In genomic region chr10:86346169-86346793, GRCh38 we compare ENCODE assay signal across 16 cellular contexts. TPM values are rescaled to one million over a fixed set of nuclear protein-coding genes. Genes with fewer than 3 reads are reported as not detected.
A peak's percentile ranks its signal among the peaks of the same experiment; 100 is the strongest.
DNase-seq lines count a peak whose midpoint lies in the region; ATAC-seq, FAIRE-seq and TF ChIP-seq lines count a peak whose summit lies in the region.
"Had no signal": no experiment of that assay in that cellular context is flagged by ENCODE, and none has a peak within 500 bp of the region (broad histone marks: within the 10 kb centered on the region; RNA-seq: fewer than 3 reads in every experiment).

No MANE protein-coding gene starts in this region.

- peaks cover 27% of the 10 kb centered on the region for H3K4me1 ChIP-seq in A549
- H3K4me1 ChIP-seq in osteoblast (ENCODE audit: insufficient read depth, low read length): no peaks in the 10 kb centered on the region
- peaks cover 6 to 19% (median 8%) of the 10 kb centered on the region in 4 donors for H3K4me1 ChIP-seq in stomach
- H3K4me1 ChIP-seq: right lobe of liver had no signal

- POLR2A ChIA-PET in A549 (lab: Yijun Ruan, JAX): interaction anchor here (1.2 kb wide), 1 partner anchor 16 kb away, joined by 3 read pairs; no protein-coding TSS in a partner anchor

- no peaks in the 10 kb centered on the region for H4K20me1 ChIP-seq in osteoblast (ENCODE audit: insufficient read depth, low read length)

- intact Hi-C loops in stomach (cut with DNase I; ENCODE audit: low total_unique reads): no loop called here

- H3K9me3 Mint-ChIP-seq in brain: peaks cover 0 to 2% (median 0%) of the 10 kb centered on the region in 5 experiments
- H3K9me3 Mint-ChIP-seq: activated CD4-positive, alpha-beta memory T cell treated with anti-CD3 and anti-CD28 coated beads for 36 hours; activated T-cell treated with anti-CD3 and anti-CD28 coated beads, Interleukin-2, amount 50 U/mL, for 4 hours had no signal

- H2AFZ ChIP-seq in osteoblast (ENCODE audit: low read length): no peak overlapping the region

- no peak overlapping the region for H3K4me3 Mint-ChIP-seq in brain
- H3K4me3 Mint-ChIP-seq: activated CD4-positive, alpha-beta memory T cell treated with anti-CD3 and anti-CD28 coated beads for 36 hours; activated T-cell treated with anti-CD3 and anti-CD28 coated beads, Interleukin-2, amount 50 U/mL, for 4 hours had no signal

- no peak for TF ChIP-seq CTCF in A549 (IDR thresholded peaks at IDR 0.05)
- TF ChIP-seq CTCF in brain (conservative IDR thresholded peaks at IDR 0.05): no peak
- TF ChIP-seq CTCF in osteoblast (IDR thresholded peaks at IDR 0.05; ENCODE audit: extremely low read depth, low read depth, low read length): no peak
- TF ChIP-seq CTCF in stomach (IDR thresholded peaks at IDR 0.05): no peak

- H3K27ac Mint-ChIP-seq in brain: peak overlapping the region in 3 of 5 experiments; percentile 27 to 78 (median 33)
- H3K27ac Mint-ChIP-seq: activated CD4-positive, alpha-beta memory T cell treated with anti-CD3 and anti-CD28 coated beads for 36 hours had no signal

- H3K4me3 ChIP-seq in A549 (no peak overlapping the region), osteoblast (ENCODE audit: insufficient read depth, low read length) (no peak overlapping the region), stomach (no peak overlapping the region)
- H3K4me3 ChIP-seq: GM12878, right lobe of liver had no signal

- H3K4me2 ChIP-seq in A549: peak overlapping the region; percentile 69
- H3K4me2 ChIP-seq in osteoblast (ENCODE audit: insufficient read depth, low read length): no peak overlapping the region

- peaks cover 5% of the 10 kb centered on the region for H3K27me3 Mint-ChIP-seq in brain

- no peaks in the 10 kb centered on the region for H3K79me2 ChIP-seq in osteoblast (ENCODE audit: insufficient read depth, low read length)

- H3K36me3 ChIP-seq in osteoblast (ENCODE audit: insufficient read depth, low read length) (no peaks in the 10 kb centered on the region), stomach (no peaks in the 10 kb centered on the region)
- H3K36me3 ChIP-seq: right lobe of liver had no signal

- DNase-seq in A549 (ENCODE audit: low read depth in 1 of 2, low spot score in 1 of 2) (no peak), ELF-1 (ENCODE audit: low read depth, low spot score) (peak; percentile 64), osteoblast (ENCODE audit: insufficient read length, low spot score, missing footprints) (peak; percentile 70), kidney glomerular epithelial cell (lab: John Stamatoyannopoulos, UW) (no peak), pons (ENCODE audit: low spot score) (no peak), stomach (no peak)
- DNase-seq in activated naive CD4-positive, alpha-beta T cell treated with anti-CD3 and anti-CD28 coated beads, Interleukin-2, amount 50 U/mL, for 16 hours: no peak
- DNase-seq: activated CD4-positive, alpha-beta memory T cell treated with anti-CD3 and anti-CD28 coated beads for 36 hours; activated T-cell treated with anti-CD3 and anti-CD28 coated beads, Interleukin-2, amount 50 U/mL, for 4 hours; caudate nucleus; GDM1; NCI-H1930; NCI-H510A treated with DMSO at 0.1 percent for 48 hours had no signal

- 56% methylated on average over 11 of the region's 11 CpGs for WGBS in A549 (ENCODE audit: missing lambda C conversion rate)
- WGBS in stomach, 5 donors: 28 to 61% (median 34%) methylated on average over 11 of the region's 11 CpGs

- peak in 1 of 2 experiments; percentile 20; a peak in 2 of 6 replicates for ATAC-seq in A549
- ATAC-seq: activated T-cell treated with anti-CD3 and anti-CD28 coated beads, Interleukin-2, amount 50 U/mL, for 4 hours; GM12878; right lobe of liver had no signal

- CTCF ChIA-PET in A549 (lab: Yijun Ruan, JAX): interaction anchor here (0.7 to 2.3 kb wide), 5 partner anchors 9 to 84 kb away, joined by 3 to 6 read pairs (median 3); no protein-coding TSS in a partner anchor

- FAIRE-seq in A549 (lab: Jason Lieb, UNC): no peak
- FAIRE-seq: GM12878 had no signal

- no peaks in the 10 kb centered on the region for H3K36me3 Mint-ChIP-seq in brain
- H3K36me3 Mint-ChIP-seq: activated CD4-positive, alpha-beta memory T cell treated with anti-CD3 and anti-CD28 coated beads for 36 hours had no signal

- TF ChIP-seq POLR2A in A549 (IDR thresholded peaks at IDR 0.05; ENCODE audit: low read length) (no peak), stomach (IDR thresholded peaks at IDR 0.05) (no peak)

- TF ChIP-seq EP300 in A549 (IDR thresholded peaks at IDR 0.05): no peak
- no peak for TF ChIP-seq EP300 in stomach (IDR thresholded peaks at IDR 0.05)

- H3K4me1 Mint-ChIP-seq in brain: peaks cover 49% of the 10 kb centered on the region

- H3K27me3 ChIP-seq in osteoblast (ENCODE audit: insufficient read depth, low read length): no peaks in the 10 kb centered on the region
- peaks cover 0 to 7% (median 4%) of the 10 kb centered on the region in 3 donors for H3K27me3 ChIP-seq in stomach
- H3K27me3 ChIP-seq: right lobe of liver had no signal

- H3K27ac ChIP-seq in A549 (peak overlapping the region; percentile 62 to 75; a peak in 5 of 6 replicates), osteoblast (ENCODE audit: low read depth, low read length) (no peak overlapping the region), stomach (peak overlapping the region in 1 of 5 donors; percentile 10)
- H3K27ac ChIP-seq: right lobe of liver had no signal

- TF ChIP-seq RAD21 in A549 (conservative IDR thresholded peaks at IDR 0.05 in 1 of 2, IDR thresholded peaks at IDR 0.05 in 1 of 2): no peak

- no peaks in the 10 kb centered on the region for H3K9me3 ChIP-seq in A549
- H3K9me3 ChIP-seq in osteoblast (ENCODE audit: low read depth, low read length): no peaks in the 10 kb centered on the region
- no peaks in the 10 kb centered on the region for H3K9me3 ChIP-seq in stomach
- H3K9me3 ChIP-seq: right lobe of liver had no signal

TF ChIP-seq in A549, 52 proteins besides CTCF, POLR2A, EP300 and RAD21:
- TF ChIP-seq GATA3 (IDR thresholded peaks at IDR 0.05; ENCODE audit: borderline replicate concordance) (no peak), HES2 (IDR thresholded peaks at IDR 0.05) (no peak)

RNA-seq across cellular contexts. Expression of gene GRID1, which starts 20.3 kb away (rescaled TPM):
- polyA plus RNA-seq in A549 (2011; rRNA removed) (0.30 and 0.49 TPM in 2 replicates), A549 (2017; fragmentation: RNase III; extraction: RNeasy Plus Mini Kit Qiagen cat#74134 plus additional on column Dnase treatment) (0.10 to 0.14 TPM (median 0.12 TPM) in 3 replicates), brain (ENCODE audit: insufficient read depth, low read depth, low replicate concordance) (13.2 TPM), stomach (under 1 TPM; 0.31 to 0.63 (median 0.50) TPM)
- polyA plus RNA-seq in A549 (2012; cell fraction: cytosol; rRNA removed): 0.25 and 0.40 TPM in 2 replicates
- polyA plus RNA-seq in A549 (2012; cell fraction: nucleus; rRNA removed): 0.35 and 0.43 TPM in 2 replicates
- polyA minus RNA-seq in A549 (2011; rRNA and poly(A)+ RNA removed): 1.2 and 1.5 TPM in 2 replicates
- total RNA-seq in osteoblast (under 0.01 TPM in 1 of 2 replicates, not detected in the other), stomach (1 to 10 TPM in 4 of 5 donors, not detected in 1; 1.0 to 8.5 (median 1.9) TPM)
- total RNA-seq: activated CD4-positive, alpha-beta memory T cell treated with anti-CD3 and anti-CD28 coated beads for 36 hours; activated T-cell treated with anti-CD3 and anti-CD28 coated beads, Interleukin-2, amount 50 U/mL, for 4 hours had no signal

Comparison
In these comparisons a context has a peak if more than half of its experiments do, and no peak if none do; other contexts are left out.
1. DNase-seq: peak in ELF-1 (single experiment) and osteoblast (single experiment); none in A549 (0 of 2), kidney glomerular epithelial cell (single experiment), pons (single experiment), activated naive CD4-positive, alpha-beta T cell treated with anti-CD3 and anti-CD28 coated beads, Interleukin-2, amount 50 U/mL, for 16 hours (single experiment) and stomach (single experiment).